ENCODE assay signal across 2 cellular contexts in genomic region chr19:45881909-45882528, GRCh38.
TF ChIP-seq lines count a peak whose summit lies in the region.

No MANE protein-coding gene starts in this region.

TF ChIP-seq in WTC11, 78 proteins besides CTCF, POLR2A, EP300 and RAD21 (continued from another document):
- TF ChIP-seq E2F4 (CRISPR knock-in tag; IDR thresholded peaks at IDR 0.05; ENCODE audit: borderline replicate concordance, low read depth) (no peak), ESRRA (CRISPR knock-in tag; IDR thresholded peaks at IDR 0.05; ENCODE audit: borderline replicate concordance) (no peak), NR2C2 (CRISPR knock-in tag; IDR thresholded peaks at IDR 0.05) (no peak)
- TF ChIP-seq, protein P1, sequence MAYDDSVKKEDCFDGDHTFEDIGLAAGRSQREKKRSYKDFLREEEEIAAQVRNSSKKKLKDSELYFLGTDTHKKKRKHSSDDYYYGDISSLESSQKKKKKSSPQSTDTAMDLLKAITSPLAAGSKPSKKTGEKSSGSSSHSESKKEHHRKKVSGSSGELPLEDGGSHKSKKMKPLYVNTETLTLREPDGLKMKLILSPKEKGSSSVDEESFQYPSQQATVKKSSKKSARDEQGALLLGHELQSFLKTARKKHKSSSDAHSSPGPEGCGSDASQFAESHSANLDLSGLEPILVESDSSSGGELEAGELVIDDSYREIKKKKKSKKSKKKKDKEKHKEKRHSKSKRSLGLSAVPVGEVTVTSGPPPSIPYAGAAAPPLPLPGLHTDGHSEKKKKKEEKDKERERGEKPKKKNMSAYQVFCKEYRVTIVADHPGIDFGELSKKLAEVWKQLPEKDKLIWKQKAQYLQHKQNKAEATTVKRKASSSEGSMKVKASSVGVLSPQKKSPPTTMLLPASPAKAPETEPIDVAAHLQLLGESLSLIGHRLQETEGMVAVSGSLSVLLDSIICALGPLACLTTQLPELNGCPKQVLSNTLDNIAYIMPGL (CRISPR knock-in tag; IDR thresholded peaks at IDR 0.05): no peak; the same call in 1 of the 2 replicates

TF ChIP-seq in HepG2, 621 proteins besides CTCF, POLR2A, EP300 and RAD21 (continued from another document and continues in another):
- TF ChIP-seq, protein P2, sequence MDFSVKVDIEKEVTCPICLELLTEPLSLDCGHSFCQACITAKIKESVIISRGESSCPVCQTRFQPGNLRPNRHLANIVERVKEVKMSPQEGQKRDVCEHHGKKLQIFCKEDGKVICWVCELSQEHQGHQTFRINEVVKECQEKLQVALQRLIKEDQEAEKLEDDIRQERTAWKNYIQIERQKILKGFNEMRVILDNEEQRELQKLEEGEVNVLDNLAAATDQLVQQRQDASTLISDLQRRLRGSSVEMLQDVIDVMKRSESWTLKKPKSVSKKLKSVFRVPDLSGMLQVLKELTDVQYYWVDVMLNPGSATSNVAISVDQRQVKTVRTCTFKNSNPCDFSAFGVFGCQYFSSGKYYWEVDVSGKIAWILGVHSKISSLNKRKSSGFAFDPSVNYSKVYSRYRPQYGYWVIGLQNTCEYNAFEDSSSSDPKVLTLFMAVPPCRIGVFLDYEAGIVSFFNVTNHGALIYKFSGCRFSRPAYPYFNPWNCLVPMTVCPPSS (IDR thresholded peaks at IDR 0.05): no peak
- peak; percentile 99 for TF ChIP-seq SRSF1 (optimal IDR thresholded peaks at IDR 0.05; ENCODE audit: low read depth, low read length)
- no peak for TF ChIP-seq HNRNPK (IDR thresholded peaks at IDR 0.05; ENCODE audit: low read depth, low read length, poor library complexity, severe bottlenecking)
- TF ChIP-seq PHB2 (IDR thresholded peaks at IDR 0.05; ENCODE audit: partially characterized antibody): no peak
- TF ChIP-seq GPN1 (CRISPR knock-in tag; IDR thresholded peaks at IDR 0.05; ENCODE audit: borderline replicate concordance): no peak
- no peak for TF ChIP-seq ELF4 (CRISPR knock-in tag; IDR thresholded peaks at IDR 0.05; ENCODE audit: borderline replicate concordance)
- TF ChIP-seq KDM6A (CRISPR knock-in tag; IDR thresholded peaks at IDR 0.05; ENCODE audit: low read depth): peak; percentile 72; the same call in 1 of the 2 replicates
- TF ChIP-seq RNF219 (CRISPR knock-in tag; IDR thresholded peaks at IDR 0.05): 0 out of 2 replicates have a peak, but pooled peaks have one; percentile 14
- no peak for TF ChIP-seq ATF1 (CRISPR knock-in tag; IDR thresholded peaks at IDR 0.05)
- TF ChIP-seq ESRRA (CRISPR knock-in tag; IDR thresholded peaks at IDR 0.05; ENCODE audit: low read depth): no peak
- no peak for TF ChIP-seq ARID2 (CRISPR knock-in tag; IDR thresholded peaks at IDR 0.05; ENCODE audit: borderline replicate concordance)
- TF ChIP-seq TERF1 (CRISPR knock-in tag; IDR thresholded peaks at IDR 0.05): no peak
- peak; percentile 78 for TF ChIP-seq SIN3A (IDR thresholded peaks at IDR 0.05; ENCODE audit: borderline replicate concordance, low read depth, low read length)
- no peak for TF ChIP-seq ARID3A (IDR thresholded peaks at IDR 0.05; ENCODE audit: low read depth, low read length)
- TF ChIP-seq CC2D1A (CRISPR knock-in tag; IDR thresholded peaks at IDR 0.05): no peak
- no peak for TF ChIP-seq ZSCAN9 (CRISPR knock-in tag; IDR thresholded peaks at IDR 0.05; ENCODE audit: borderline replicate concordance)
- TF ChIP-seq, protein P3, sequence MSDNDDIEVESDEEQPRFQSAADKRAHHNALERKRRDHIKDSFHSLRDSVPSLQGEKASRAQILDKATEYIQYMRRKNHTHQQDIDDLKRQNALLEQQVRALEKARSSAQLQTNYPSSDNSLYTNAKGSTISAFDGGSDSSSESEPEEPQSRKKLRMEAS (IDR thresholded peaks at IDR 0.05): peak; percentile 75
- no peak for TF ChIP-seq THYN1 (CRISPR knock-in tag; IDR thresholded peaks at IDR 0.05; ENCODE audit: borderline replicate concordance, low read depth)
- TF ChIP-seq FOXM1 (CRISPR knock-in tag; IDR thresholded peaks at IDR 0.05): no peak
- TF ChIP-seq GTF2F1 (IDR thresholded peaks at IDR 0.05; ENCODE audit: low read length): no peak
- TF ChIP-seq FOSL2 (CRISPR knock-in tag; IDR thresholded peaks at IDR 0.05): peak; percentile 59
- no peak for TF ChIP-seq ZBTB8A (CRISPR knock-in tag; IDR thresholded peaks at IDR 0.05; ENCODE audit: borderline replicate concordance, low read depth)
- peak; percentile 33; the same call in 1 of the 2 replicates for TF ChIP-seq ELF1 (CRISPR knock-in tag; IDR thresholded peaks at IDR 0.05)
- TF ChIP-seq ZMYM3 (CRISPR knock-in tag; IDR thresholded peaks at IDR 0.05): no peak
- TF ChIP-seq ZNF841 (CRISPR knock-in tag; IDR thresholded peaks at IDR 0.05; ENCODE audit: borderline replicate concordance): no peak
- no peak for TF ChIP-seq SIX1 (CRISPR knock-in tag; IDR thresholded peaks at IDR 0.05; ENCODE audit: borderline replicate concordance)
- peak; percentile 21 for TF ChIP-seq AKAP8 (CRISPR knock-in tag; IDR thresholded peaks at IDR 0.05)
- TF ChIP-seq ZEB1 (IDR thresholded peaks at IDR 0.05; ENCODE audit: insufficient replicate concordance, low read depth): peak; percentile 94
- no peak for TF ChIP-seq ZNF775 (CRISPR knock-in tag; IDR thresholded peaks at IDR 0.05; ENCODE audit: borderline replicate concordance)
- no peak for TF ChIP-seq ZBTB21 (CRISPR knock-in tag; IDR thresholded peaks at IDR 0.05)
- TF ChIP-seq ZNF530 (CRISPR knock-in tag; IDR thresholded peaks at IDR 0.05; ENCODE audit: low read depth): no peak
- 0 out of 2 replicates have a peak, but pooled peaks have one; percentile 17 for TF ChIP-seq ZNF317 (CRISPR knock-in tag; IDR thresholded peaks at IDR 0.05)
- no peak; the same call in 1 of the 2 replicates for TF ChIP-seq JDP2 (CRISPR knock-in tag; IDR thresholded peaks at IDR 0.05; ENCODE audit: borderline replicate concordance)
- TF ChIP-seq HMGA1 (CRISPR knock-in tag; conservative IDR thresholded peaks at IDR 0.05): no peak
- TF ChIP-seq LBX2 (CRISPR knock-in tag; IDR thresholded peaks at IDR 0.05; ENCODE audit: borderline replicate concordance): no peak
- peak; percentile 88 for TF ChIP-seq PHF21A (CRISPR knock-in tag; IDR thresholded peaks at IDR 0.05)
- TF ChIP-seq SP4 (CRISPR knock-in tag; IDR thresholded peaks at IDR 0.05): no peak
- TF ChIP-seq SMAD3 (CRISPR knock-in tag; IDR thresholded peaks at IDR 0.05): 0 out of 2 replicates have a peak, but pooled peaks have one; percentile 23
- peak; percentile 40; the same call in 1 of the 2 replicates for TF ChIP-seq PPARG (CRISPR knock-in tag; conservative IDR thresholded peaks at IDR 0.05)
- TF ChIP-seq, protein P4, sequence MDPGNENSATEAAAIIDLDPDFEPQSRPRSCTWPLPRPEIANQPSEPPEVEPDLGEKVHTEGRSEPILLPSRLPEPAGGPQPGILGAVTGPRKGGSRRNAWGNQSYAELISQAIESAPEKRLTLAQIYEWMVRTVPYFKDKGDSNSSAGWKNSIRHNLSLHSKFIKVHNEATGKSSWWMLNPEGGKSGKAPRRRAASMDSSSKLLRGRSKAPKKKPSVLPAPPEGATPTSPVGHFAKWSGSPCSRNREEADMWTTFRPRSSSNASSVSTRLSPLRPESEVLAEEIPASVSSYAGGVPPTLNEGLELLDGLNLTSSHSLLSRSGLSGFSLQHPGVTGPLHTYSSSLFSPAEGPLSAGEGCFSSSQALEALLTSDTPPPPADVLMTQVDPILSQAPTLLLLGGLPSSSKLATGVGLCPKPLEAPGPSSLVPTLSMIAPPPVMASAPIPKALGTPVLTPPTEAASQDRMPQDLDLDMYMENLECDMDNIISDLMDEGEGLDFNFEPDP (CRISPR knock-in tag; conservative IDR thresholded peaks at IDR 0.05): 0 out of 2 replicates have a peak, but pooled peaks have one; percentile 25
- peak; percentile 33; the same call in 1 of the 2 replicates for TF ChIP-seq ZNF614 (CRISPR knock-in tag; IDR thresholded peaks at IDR 0.05; ENCODE audit: borderline replicate concordance)
- no peak for TF ChIP-seq NONO (IDR thresholded peaks at IDR 0.05)
- peak; percentile 76; the same call in 1 of the 2 replicates for TF ChIP-seq NONO (CRISPR knock-in tag; conservative IDR thresholded peaks at IDR 0.05)
- no peak for TF ChIP-seq CENPT (CRISPR knock-in tag; IDR thresholded peaks at IDR 0.05; ENCODE audit: low read depth)
- no peak for TF ChIP-seq ADNP (CRISPR knock-in tag; IDR thresholded peaks at IDR 0.05)
- TF ChIP-seq RBM39 (IDR thresholded peaks at IDR 0.05; ENCODE audit: low read depth, low read length, poor library complexity, severe bottlenecking): peak; percentile 11
- TF ChIP-seq ZNF570 (CRISPR knock-in tag; IDR thresholded peaks at IDR 0.05; ENCODE audit: borderline replicate concordance): no peak
- TF ChIP-seq SYNCRIP (IDR thresholded peaks at IDR 0.05; ENCODE audit: insufficient read depth, low read depth, low read length): no peak
- no peak for TF ChIP-seq CBX2 (IDR thresholded peaks at IDR 0.05; ENCODE audit: low read depth, low read length)
- no peak for TF ChIP-seq CBX2 (CRISPR knock-in tag; IDR thresholded peaks at IDR 0.05; ENCODE audit: low read depth)
- peak; percentile 58; the same call in 1 of the 2 replicates for TF ChIP-seq ZNF160 (CRISPR knock-in tag; IDR thresholded peaks at IDR 0.05)
- TF ChIP-seq, protein P5, sequence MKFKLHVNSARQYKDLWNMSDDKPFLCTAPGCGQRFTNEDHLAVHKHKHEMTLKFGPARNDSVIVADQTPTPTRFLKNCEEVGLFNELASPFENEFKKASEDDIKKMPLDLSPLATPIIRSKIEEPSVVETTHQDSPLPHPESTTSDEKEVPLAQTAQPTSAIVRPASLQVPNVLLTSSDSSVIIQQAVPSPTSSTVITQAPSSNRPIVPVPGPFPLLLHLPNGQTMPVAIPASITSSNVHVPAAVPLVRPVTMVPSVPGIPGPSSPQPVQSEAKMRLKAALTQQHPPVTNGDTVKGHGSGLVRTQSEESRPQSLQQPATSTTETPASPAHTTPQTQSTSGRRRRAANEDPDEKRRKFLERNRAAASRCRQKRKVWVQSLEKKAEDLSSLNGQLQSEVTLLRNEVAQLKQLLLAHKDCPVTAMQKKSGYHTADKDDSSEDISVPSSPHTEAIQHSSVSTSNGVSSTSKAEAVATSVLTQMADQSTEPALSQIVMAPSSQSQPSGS (CRISPR knock-in tag; IDR thresholded peaks at IDR 0.05): no peak
- TF ChIP-seq IRF9 (CRISPR knock-in tag; IDR thresholded peaks at IDR 0.05; ENCODE audit: borderline replicate concordance): peak; percentile 63; the same call in 1 of the 2 replicates
- TF ChIP-seq ZNF335 (CRISPR knock-in tag; IDR thresholded peaks at IDR 0.05): no peak
- TF ChIP-seq ZNF3 (CRISPR knock-in tag; IDR thresholded peaks at IDR 0.05): no peak
- no peak for TF ChIP-seq ZBTB38 (CRISPR knock-in tag; IDR thresholded peaks at IDR 0.05)
- TF ChIP-seq ZNF12 (CRISPR knock-in tag; IDR thresholded peaks at IDR 0.05): peak; percentile 30; the same call in 1 of the 2 replicates
- TF ChIP-seq ZNF652 (CRISPR knock-in tag; IDR thresholded peaks at IDR 0.05; ENCODE audit: borderline replicate concordance, low read depth): peak; percentile 88
- TF ChIP-seq ZNF761 (CRISPR knock-in tag; conservative IDR thresholded peaks at IDR 0.05): no peak
- TF ChIP-seq SIX4 (CRISPR knock-in tag; IDR thresholded peaks at IDR 0.05): no peak; the same call in 1 of the 2 replicates
- TF ChIP-seq ZNF143 (CRISPR knock-in tag; IDR thresholded peaks at IDR 0.05): peak; percentile 63; the same call in 1 of the 2 replicates
- no peak for TF ChIP-seq PCBP1 (IDR thresholded peaks at IDR 0.05; ENCODE audit: borderline replicate concordance, low read depth, low read length)
- peak; percentile 95 for TF ChIP-seq HNRNPL (IDR thresholded peaks at IDR 0.05; ENCODE audit: low read depth, low read length)
